Comparison of ENCODE assay signal across 32 cellular contexts in genomic region chr6:154406869-154407268, GRCh38. TPM values are rescaled to one million over a fixed set of nuclear protein-coding genes. Genes with fewer than 3 reads are reported as not detected.
"Had no signal": no experiment of that assay in that cellular context is flagged by ENCODE, and none has a peak within 500 bp of the region (broad histone marks: within the 10 kb centered on the region; RNA-seq: fewer than 3 reads in every experiment).

No MANE protein-coding gene starts in this region.

- H3K9me3 Mint-ChIP-seq: activated CD4-positive, alpha-beta T cell treated with anti-CD3 and anti-CD28 coated beads, Interleukin-2, amount 10 ng/mL, durations not matched to agents 7 days and 5 days; activated naive CD4-positive, alpha-beta T cell treated with anti-CD3 and anti-CD28 coated beads, Interleukin-2, amount 50 U/mL, for 24 hours; activated naive CD8-positive, alpha-beta T cell treated with anti-CD3 and anti-CD28 coated beads, Interleukin-2, amount 10 ng/mL, durations not matched to agents 7 days and 5 days; activated T-cell treated with anti-CD3 and anti-CD28 coated beads, Interleukin-2, amount 50 U/mL, for 24 hours; activated T-helper 2 cell treated with anti-CD3 and anti-CD28 coated beads, Interferon-gamma antibody, Interleukin-2, Interleukin-4, amounts not matched to agents 10 μg/mL and 5 μg/mL and 100 μg/mL, durations not matched to agents 14 hours and 24 hours and 36 hours; T-helper 1 cell treated with Interleukin-12 subunit alpha and Interleukin-12 subunit beta and Interleukin-4 antibody, amounts not matched to agents 30 μg/mL and 1 μg/mL, for 36 hours; T-helper 2 cell treated with Interferon-gamma antibody and Interleukin-4, amounts not matched to agents 5 μg/mL and 100 μg/mL, for 36 hours; WTC11 had no signal

- H3K27me3 ChIP-seq: body of pancreas, breast epithelium, MG63, SJCRH30 had no signal

- H3K4me1 Mint-ChIP-seq: activated naive CD4-positive, alpha-beta T cell treated with anti-CD3 and anti-CD28 coated beads, Interleukin-2, amount 50 U/mL, for 24 hours; activated naive CD8-positive, alpha-beta T cell treated with anti-CD3 and anti-CD28 coated beads, Interleukin-2, amount 10 ng/mL, durations not matched to agents 7 days and 5 days had no signal

- DNase-seq: activated CD4-positive, alpha-beta T cell treated with anti-CD3 and anti-CD28 coated beads for 36 hours; activated CD4-positive, alpha-beta T cell treated with anti-CD3 and anti-CD28 coated beads, Interleukin-2, amount 10 ng/mL, durations not matched to agents 7 days and 5 days; activated CD4-positive, alpha-beta T cell treated with anti-CD3 and anti-CD28 coated beads, Interleukin-2, amount 50 U/mL, for 48 hours; activated CD8-positive, alpha-beta T cell treated with anti-CD3 and anti-CD28 coated beads, Interleukin-2, amount 10 ng/mL, durations not matched to agents 7 days and 5 days; activated gamma-delta T cell; activated naive CD4-positive, alpha-beta T cell treated with Interleukin-2 at 50 U/mL for 16 hours; activated naive CD8-positive, alpha-beta T cell treated with anti-CD3 and anti-CD28 coated beads, Interleukin-2, amount 10 ng/mL, durations not matched to agents 7 days and 5 days; activated T-cell treated with anti-CD3 and anti-CD28 coated beads, Interleukin-2, amount 50 U/mL, for 24 hours; amygdala; body of pancreas; Karpas-422; MG63; NCI-H1048; NCI-H1105 treated with DMSO at 0.1 percent for 48 hours; NCI-H1436 treated with DMSO at 0.1 percent for 48 hours; NCI-H1694 treated with DMSO at 0.1 percent for 48 hours; NCI-H2029; NCI-H345; NCI-H524 treated with DMSO at 0.1 percent for 48 hours; SHP77; SJCRH30 had no signal

- H3K27ac Mint-ChIP-seq: activated CD4-positive, alpha-beta T cell treated with anti-CD3 and anti-CD28 coated beads for 36 hours; activated CD4-positive, alpha-beta T cell treated with anti-CD3 and anti-CD28 coated beads, Interleukin-2, amount 10 ng/mL, durations not matched to agents 7 days and 5 days; activated CD8-positive, alpha-beta T cell treated with anti-CD3 and anti-CD28 coated beads, Interleukin-2, amount 10 ng/mL, durations not matched to agents 7 days and 5 days; activated naive CD4-positive, alpha-beta T cell treated with anti-CD3 and anti-CD28 coated beads, Interleukin-2, amount 50 U/mL, for 24 hours; activated naive CD8-positive, alpha-beta T cell treated with anti-CD3 and anti-CD28 coated beads, Interleukin-2, amount 10 ng/mL, durations not matched to agents 7 days and 5 days; activated T-cell treated with anti-CD3 and anti-CD28 coated beads, Interleukin-2, amount 50 U/mL, for 24 hours; activated T-helper 2 cell treated with anti-CD3 and anti-CD28 coated beads, Interferon-gamma antibody, Interleukin-2, Interleukin-4, amounts not matched to agents 10 μg/mL and 5 μg/mL and 100 μg/mL, durations not matched to agents 14 hours and 24 hours and 36 hours; T-helper 1 cell treated with Interleukin-12 subunit alpha and Interleukin-12 subunit beta and Interleukin-4 antibody, amounts not matched to agents 30 μg/mL and 1 μg/mL, for 36 hours; T-helper 2 cell treated with Interferon-gamma antibody and Interleukin-4, amounts not matched to agents 5 μg/mL and 100 μg/mL, for 36 hours; WTC11 had no signal

- H3K36me3 Mint-ChIP-seq: activated naive CD4-positive, alpha-beta T cell treated with anti-CD3 and anti-CD28 coated beads, Interleukin-2, amount 50 U/mL, for 24 hours; activated naive CD8-positive, alpha-beta T cell treated with anti-CD3 and anti-CD28 coated beads, Interleukin-2, amount 10 ng/mL, durations not matched to agents 7 days and 5 days had no signal

- H3K4me3 ChIP-seq: body of pancreas, breast epithelium, MG63, SJCRH30, SK-N-MC had no signal

- FAIRE-seq: astrocyte had no signal

- H3K4me3 Mint-ChIP-seq: activated CD4-positive, alpha-beta T cell treated with anti-CD3 and anti-CD28 coated beads for 36 hours; activated CD4-positive, alpha-beta T cell treated with anti-CD3 and anti-CD28 coated beads, Interleukin-2, amount 10 ng/mL, durations not matched to agents 7 days and 5 days; activated CD8-positive, alpha-beta T cell treated with anti-CD3 and anti-CD28 coated beads, Interleukin-2, amount 10 ng/mL, durations not matched to agents 7 days and 5 days; activated naive CD4-positive, alpha-beta T cell treated with anti-CD3 and anti-CD28 coated beads, Interleukin-2, amount 50 U/mL, for 24 hours; activated naive CD8-positive, alpha-beta T cell treated with anti-CD3 and anti-CD28 coated beads, Interleukin-2, amount 10 ng/mL, durations not matched to agents 7 days and 5 days; activated T-cell treated with anti-CD3 and anti-CD28 coated beads, Interleukin-2, amount 50 U/mL, for 24 hours; T-helper 1 cell treated with Interleukin-12 subunit alpha and Interleukin-12 subunit beta and Interleukin-4 antibody, amounts not matched to agents 30 μg/mL and 1 μg/mL, for 36 hours; T-helper 2 cell treated with Interferon-gamma antibody and Interleukin-4, amounts not matched to agents 5 μg/mL and 100 μg/mL, for 36 hours; WTC11 had no signal

- H3K9me3 ChIP-seq: body of pancreas, breast epithelium, MG63, SJCRH30 had no signal

- ATAC-seq: activated CD4-positive, alpha-beta T cell treated with anti-CD3 and anti-CD28 coated beads for 36 hours; activated CD4-positive, CD25-positive, alpha-beta regulatory T cell treated with anti-CD3 and anti-CD28 coated beads, Interleukin-2, amount 50 U/mL, for 24 hours; activated CD8-positive, alpha-beta T cell treated with anti-CD3 and anti-CD28 coated beads, Interleukin-2, amount 10 ng/mL, durations not matched to agents 7 days and 5 days; body of pancreas; Panc1; WTC11 had no signal

- H3K27ac ChIP-seq: body of pancreas, breast epithelium, SJCRH30, SK-N-MC had no signal

- H3K36me3 ChIP-seq: breast epithelium had no signal

- H3K27me3 Mint-ChIP-seq: activated CD4-positive, alpha-beta T cell treated with anti-CD3 and anti-CD28 coated beads, Interleukin-2, amount 10 ng/mL, durations not matched to agents 7 days and 5 days; activated naive CD4-positive, alpha-beta T cell treated with anti-CD3 and anti-CD28 coated beads, Interleukin-2, amount 50 U/mL, for 24 hours had no signal

RNA-seq across cellular contexts. Expression of gene IPCEF1, which starts 50.3 kb away (rescaled TPM):
- total RNA-seq: NCI-H460 had no signal
